15 cellular contexts compared by ENCODE assay signal in the genomic region with DNA sequence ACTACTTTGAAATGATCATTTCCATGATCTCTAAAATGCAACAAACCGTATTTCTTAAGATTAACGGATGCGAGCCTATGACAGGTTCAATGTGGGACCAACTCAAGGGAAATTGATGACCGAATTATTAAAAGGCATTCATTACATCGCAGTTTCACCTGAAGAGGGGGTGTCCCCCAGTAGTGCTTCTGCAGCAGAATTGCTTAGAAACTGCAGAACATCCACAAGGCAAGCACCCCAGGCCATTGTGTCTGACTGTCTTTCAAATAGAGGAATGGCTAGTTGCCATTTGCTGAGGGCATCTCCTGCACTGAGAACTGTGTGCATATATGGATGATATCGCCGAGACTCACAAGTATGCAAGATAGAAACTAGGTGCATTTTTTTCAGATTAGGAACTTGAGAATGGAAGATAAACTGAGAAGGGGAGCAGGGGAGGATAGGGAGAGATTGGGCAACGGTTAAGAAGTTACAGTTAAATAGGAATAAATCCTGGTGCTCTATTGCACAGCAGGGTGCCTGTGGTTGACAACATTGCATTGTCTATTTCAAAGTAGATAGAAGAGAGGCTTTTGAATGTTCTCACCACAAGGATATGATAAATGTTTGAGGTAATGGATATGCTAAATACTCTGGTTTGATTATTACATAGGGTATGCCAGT.
DNase-seq lines count a peak whose midpoint lies in the region; ATAC-seq and TF ChIP-seq lines count a peak whose summit lies in the region.
"Had no signal": no experiment of that assay in that cellular context is flagged by ENCODE, and none has a peak within 500 bp of the region (broad histone marks: within the 10 kb centered on the region; RNA-seq: fewer than 3 reads in every experiment).

No MANE protein-coding gene starts in this region.

- no peaks in the 10 kb centered on the region for H3K27me3 Mint-ChIP-seq in stimulated activated naive B cell treated with anti-CD40 and anti-IgM and Interleukin-4, amounts not matched to agents 10 μg/mL and 1 μg/mL and 100 μg/mL, for 72 hours

- H3K9me3 Mint-ChIP-seq in stimulated activated naive B cell treated with anti-CD40 and anti-IgM and Interleukin-4, amounts not matched to agents 10 μg/mL and 1 μg/mL and 100 μg/mL, for 72 hours, result no peaks in the 10 kb centered on the region

- H3K4me3 ChIP-seq in cardiac muscle cell (no peak overlapping the region), astrocyte of the cerebellum (ENCODE audit: low read depth, low read length) (no peak overlapping the region), ascending aorta (no peak overlapping the region)
- H3K4me3 ChIP-seq: stomach had no signal

- CTCF ChIA-PET in RWPE1 (lab: Yijun Ruan, JAX), result no interaction called here

- DNase-seq in cardiac muscle cell (ENCODE audit: low read depth in 1 of 2, low spot score in 1 of 2) (no peak), left ventricle myocardium superior (no peak), NCI-H2107 treated with DMSO at 0.1 percent for 48 hours (lab: John Stamatoyannopoulos, UW; ENCODE audit: unreplicated experiment) (peak; percentile 73), astrocyte of the cerebellum (ENCODE audit: low read depth) (peak; percentile 16), foreskin melanocyte (no peak), RWPE1 (ENCODE audit: low spot score) (no peak), ascending aorta (ENCODE audit: low spot score in 2 of 2) (no peak)
- no peak for DNase-seq in stimulated activated naive B cell treated with anti-CD40 and anti-IgM and Interleukin-4, amounts not matched to agents 10 μg/mL and 1 μg/mL and 100 μg/mL, for 72 hours
- DNase-seq: activated CD8-positive, alpha-beta memory T cell treated with anti-CD3 and anti-CD28 coated beads for 24 hours; activated gamma-delta T cell treated with Interleukin-2 at 50 U/mL for 16 hours; NCI-H1694; NK-92 treated with Interleukin-12 subunit alpha and Interleukin-12 subunit beta, amount 100 ng/mL, for 24 hours; nucleus accumbens; SK-N-SH; stomach had no signal

- H3K27me3 ChIP-seq in cardiac muscle cell (no peaks in the 10 kb centered on the region), ascending aorta (no peaks in the 10 kb centered on the region)
- H3K27me3 ChIP-seq: stomach had no signal

- ATAC-seq in left ventricle myocardium superior, result no peak
- no peak for ATAC-seq in stimulated activated naive B cell treated with anti-CD40 and anti-IgM and Interleukin-4, amounts not matched to agents 10 μg/mL and 1 μg/mL and 100 μg/mL, for 72 hours (replicated peaks)

- no peaks in the 10 kb centered on the region for H3K9me3 ChIP-seq in cardiac muscle cell (ENCODE audit: low read depth)
- no peaks in the 10 kb centered on the region for H3K9me3 ChIP-seq in ascending aorta
- H3K9me3 ChIP-seq: SK-N-SH, stomach had no signal

- H3K36me3 ChIP-seq in cardiac muscle cell (no peaks in the 10 kb centered on the region), ascending aorta (no peaks in the 10 kb centered on the region)
- H3K36me3 ChIP-seq: stomach had no signal

- intact Hi-C loops in left ventricle myocardium superior (cut with micrococcal nuclease), result no loop called here
- intact Hi-C loops in ascending aorta (cut with DNase I), result no loop called here

- H3K27ac Mint-ChIP-seq in stimulated activated naive B cell treated with anti-CD40 and anti-IgM and Interleukin-4, amounts not matched to agents 10 μg/mL and 1 μg/mL and 100 μg/mL, for 72 hours, result peak overlapping the region; percentile 84

- H3K36me3 Mint-ChIP-seq in stimulated activated naive B cell treated with anti-CD40 and anti-IgM and Interleukin-4, amounts not matched to agents 10 μg/mL and 1 μg/mL and 100 μg/mL, for 72 hours, result peaks cover 0 to 7% of the 10 kb centered on the region in 2 donors

- POLR2A ChIA-PET in RWPE1 (lab: Yijun Ruan, JAX; ENCODE audit: low non-redundant PET), result no interaction called here

- peaks cover 46 to 93% of the 10 kb centered on the region in 2 donors for H3K4me1 Mint-ChIP-seq in stimulated activated naive B cell treated with anti-CD40 and anti-IgM and Interleukin-4, amounts not matched to agents 10 μg/mL and 1 μg/mL and 100 μg/mL, for 72 hours

- in situ Hi-C loops in astrocyte of the cerebellum (cut with HindIII; ENCODE audit: low sequenced_read_pairs), result no loop called here

- H3K27ac ChIP-seq in cardiac muscle cell (peak overlapping the region; percentile 65), RWPE1 (no peak overlapping the region), ascending aorta (no peak overlapping the region)

- peaks cover 45% of the 10 kb centered on the region for H3K4me1 ChIP-seq in cardiac muscle cell (ENCODE audit: low read depth)
- H3K4me1 ChIP-seq in ascending aorta, result no peaks in the 10 kb centered on the region

- peak overlapping the region; percentile 75 to 87 for H3K4me3 Mint-ChIP-seq in stimulated activated naive B cell treated with anti-CD40 and anti-IgM and Interleukin-4, amounts not matched to agents 10 μg/mL and 1 μg/mL and 100 μg/mL, for 72 hours

- TF ChIP-seq CTCF in cardiac muscle cell (IDR thresholded peaks at IDR 0.05; ENCODE audit: low read depth, low read length), result no peak
- no peak for TF ChIP-seq CTCF in astrocyte of the cerebellum (IDR thresholded peaks at IDR 0.05; ENCODE audit: low read depth, low read length, missing control alignments)
- no peak for TF ChIP-seq CTCF in RWPE1 (conservative IDR thresholded peaks at IDR 0.05; ENCODE audit: low read depth)
- no peak for TF ChIP-seq CTCF in ascending aorta (IDR thresholded peaks at IDR 0.05)

Comparison
In these comparisons a context has a peak if more than half of its experiments do, and no peak if none do; other contexts are left out.
1. DNase-seq: peak in NCI-H2107 treated with DMSO at 0.1 percent for 48 hours (single experiment) and astrocyte of the cerebellum (single experiment); none in cardiac muscle cell (0 of 2), left ventricle myocardium superior (single experiment), stimulated activated naive B cell treated with anti-CD40 and anti-IgM and Interleukin-4, amounts not matched to agents 10 μg/mL and 1 μg/mL and 100 μg/mL, for 72 hours (single experiment), foreskin melanocyte (single experiment), RWPE1 (single experiment) and ascending aorta (0 of 2).